15 cellular contexts compared by ENCODE assay signal in genomic region chr22:45259754-45260394, GRCh38. TPM values are rescaled to one million over a fixed set of nuclear protein-coding genes. Genes with fewer than 3 reads are reported as not detected.
DNase-seq lines count a peak whose midpoint lies in the region; ATAC-seq and TF ChIP-seq lines count a peak whose summit lies in the region.
"Had no signal": no experiment of that assay in that cellular context is flagged by ENCODE, and none has a peak within 500 bp of the region (broad histone marks: within the 10 kb centered on the region; RNA-seq: fewer than 3 reads in every experiment).

No MANE protein-coding gene starts in this region.

- H3K4me2 ChIP-seq in BLaER1 (peak overlapping the region; percentile 98), GM23338 (no peak overlapping the region), trophoblast cell (ENCODE audit: low read length) (no peak overlapping the region)

- no peak for TF ChIP-seq CTCF in GM23338 (conservative IDR thresholded peaks at IDR 0.05; ENCODE audit: low read depth in 2 of 2)

- no peak overlapping the region for H2AFZ ChIP-seq in GM23338
- H2AFZ ChIP-seq in trophoblast cell (ENCODE audit: insufficient read depth, low read length, poor library complexity): no peak overlapping the region
- H2AFZ ChIP-seq: GM23248 had no signal

- H3K4me1 ChIP-seq in BLaER1: peaks cover 56% of the 10 kb centered on the region
- H3K4me1 ChIP-seq in GM23338 (ENCODE audit: insufficient read depth): no peaks in the 10 kb centered on the region
- H3K4me1 ChIP-seq in trophoblast cell (ENCODE audit: control insufficient read depth in 1 of 2, insufficient read depth in 2 of 2, low read length in 2 of 2): peaks cover 17 to 23% of the 10 kb centered on the region in 2 experiments

- H2BK5ac ChIP-seq in trophoblast cell (ENCODE audit: low read depth, low read length, poor library complexity): no peak overlapping the region

- H4K20me1 ChIP-seq in BLaER1: peaks cover 8% of the 10 kb centered on the region
- H4K20me1 ChIP-seq in GM23338 (replicated peaks; ENCODE audit: insufficient read depth): no peaks in the 10 kb centered on the region

- no peak overlapping the region for H3K23ac ChIP-seq in trophoblast cell (ENCODE audit: low read length)

- no peak for DNase-seq in GM23338 (ENCODE audit: low spot score)
- peak in 1 of 2 donors; percentile 39 for DNase-seq in trophoblast cell
- no peak for DNase-seq in NCI-H187 (lab: John Stamatoyannopoulos, UW)
- DNase-seq in SHP77 (lab: John Stamatoyannopoulos, UW): no peak
- DNase-seq: BE2C; CD8-positive, alpha-beta memory T cell; DMS53; GF-D8; GM23248; H9 had no signal

- peaks cover 18% of the 10 kb centered on the region for H3K27me3 Mint-ChIP-seq in GM23338 (ENCODE audit: insufficient read depth, low read depth, poor library complexity)

- no peak overlapping the region for H2AK5ac ChIP-seq in trophoblast cell (ENCODE audit: low read length)

- no peaks in the 10 kb centered on the region for H3K79me2 ChIP-seq in GM23338 (replicated peaks; ENCODE audit: insufficient read depth)
- peaks cover 2% of the 10 kb centered on the region for H3K79me2 ChIP-seq in trophoblast cell (ENCODE audit: control insufficient read depth, insufficient read depth, low read length, poor library complexity)

- H3K18ac ChIP-seq in trophoblast cell (ENCODE audit: low read length): no peak overlapping the region

- H3K36me3 ChIP-seq in BLaER1 (no peaks in the 10 kb centered on the region), GM23338 (ENCODE audit: insufficient read depth) (no peaks in the 10 kb centered on the region), trophoblast cell (ENCODE audit: control insufficient read depth in 1 of 2, insufficient read depth in 2 of 2, low read length in 2 of 2) (no peaks in the 10 kb centered on the region)
- H3K36me3 ChIP-seq: BE2C had no signal

- H3K4me3 ChIP-seq in BLaER1: no peak overlapping the region
- H3K4me3 ChIP-seq in GM23338: no peak overlapping the region
- H3K4me3 ChIP-seq in trophoblast cell (ENCODE audit: low read depth, low read length): no peak overlapping the region
- H3K4me3 ChIP-seq: GM23248 had no signal

- 0 out of 2 replicates have a peak, but pooled peaks cover 3% of the 10 kb centered on the region for H3F3A ChIP-seq in GM23338 (replicated peaks; ENCODE audit: low read depth)

- peak overlapping the region; percentile 26 for H2BK12ac ChIP-seq in trophoblast cell (ENCODE audit: low read length)

- no peak overlapping the region for H3K4me3 Mint-ChIP-seq in GM23338
- H3K4me3 Mint-ChIP-seq: CD8-positive, alpha-beta memory T cell; H9 had no signal

- peaks cover 8% of the 10 kb centered on the region for H3K4me1 Mint-ChIP-seq in GM23338

- H3K79me1 ChIP-seq in trophoblast cell (ENCODE audit: low read length): peaks cover 12% of the 10 kb centered on the region

- no peak overlapping the region for H3K27ac Mint-ChIP-seq in GM23338
- H3K27ac Mint-ChIP-seq: H9 had no signal

- 0 out of 2 replicates have a peak overlapping the region, but pooled peaks have one; percentile 21 for H3K9ac ChIP-seq in BLaER1
- H3K9ac ChIP-seq in trophoblast cell (ENCODE audit: low read length): no peak overlapping the region
- H3K9ac ChIP-seq: GM23248 had no signal

- H3K4ac ChIP-seq in trophoblast cell (ENCODE audit: low read depth, low read length): no peak overlapping the region

- peaks cover 2% of the 10 kb centered on the region; the same call in 1 of the 3 replicates for H3K36me3 Mint-ChIP-seq in GM23338 (ENCODE audit: low read depth)
- H3K36me3 Mint-ChIP-seq: CD8-positive, alpha-beta memory T cell had no signal

- H3K27ac ChIP-seq in BLaER1: 0 out of 2 replicates have a peak overlapping the region, but pooled peaks have one; percentile 2
- H3K27ac ChIP-seq in GM23338 (ENCODE audit: low read depth): no peak overlapping the region
- H3K27ac ChIP-seq in trophoblast cell (ENCODE audit: low read depth, low read length): no peak overlapping the region
- H3K27ac ChIP-seq: GM23248 had no signal

- peaks cover 10% of the 10 kb centered on the region for H3K9me3 Mint-ChIP-seq in GM23338
- H3K9me3 Mint-ChIP-seq: CD8-positive, alpha-beta memory T cell had no signal

- no peaks in the 10 kb centered on the region for H3K9me2 ChIP-seq in GM23338 (ENCODE audit: insufficient read depth)

- no CpG with 5 or more reads among the region's 10 CpGs for WGBS in trophoblast cell (ENCODE audit: extremely low coverage, insufficient coverage, insufficient read length)

- no peak overlapping the region for H3K14ac ChIP-seq in trophoblast cell (ENCODE audit: low read length)

- H3K27me3 ChIP-seq in BLaER1 (no peaks in the 10 kb centered on the region), GM23338 (ENCODE audit: insufficient read depth) (peaks cover 5% of the 10 kb centered on the region; the same call in 1 of the 2 replicates), trophoblast cell (ENCODE audit: insufficient read depth, low read length) (no peaks in the 10 kb centered on the region)
- H3K27me3 ChIP-seq: BE2C had no signal

- peak overlapping the region; percentile 26 for H4K91ac ChIP-seq in trophoblast cell (ENCODE audit: low read depth, low read length)

- ATAC-seq in GM23338 (peak; percentile 14; the same call in 2 of the 3 replicates), esophagus mucosa (peak; percentile 19), GM19455 (IDR thresholded peaks at IDR 0.05; ENCODE audit: unreplicated experiment) (no peak)

- H3K9me3 ChIP-seq in BLaER1 (no peaks in the 10 kb centered on the region), trophoblast cell (ENCODE audit: insufficient read depth, low read depth, low read length) (peaks cover 2% of the 10 kb centered on the region)
- H3K9me3 ChIP-seq: BE2C had no signal

- no peak overlapping the region for H2BK120ac ChIP-seq in trophoblast cell (ENCODE audit: insufficient read depth, low read length, poor library complexity)

- H4K12ac ChIP-seq in trophoblast cell (ENCODE audit: low read depth, low read length): no peak overlapping the region

- no peak overlapping the region for H4K8ac ChIP-seq in trophoblast cell (ENCODE audit: low read depth, low read length)

RNA-seq across cellular contexts. Expression of gene KIAA0930, which starts 19.2 kb away (rescaled TPM):
- 78.6 and 81.8 TPM in 2 replicates for total RNA-seq in GM23338 (2014; rRNA removed; shearing (Covaris generic))
- polyA plus RNA-seq in GM23338 (2016; fragmentation: Nextera tagmentation; extraction: Ambion mirVana): 15.0 and 19.1 TPM in 2 replicates
- total RNA-seq in esophagus mucosa: 45.4 TPM
- 68.2 and 71.9 TPM in 2 replicates for polyA plus RNA-seq in trophoblast cell (2013)

RNA-seq across cellular contexts. Expression of gene UPK3A, which starts 24.9 kb away (rescaled TPM):
- 0.89 TPM in 1 of 2 replicates, not detected in the other for total RNA-seq in GM23338 (2014; rRNA removed; shearing (Covaris generic))
- 0.47 and 1.1 TPM in 2 replicates for polyA plus RNA-seq in GM23338 (2016; fragmentation: Nextera tagmentation; extraction: Ambion mirVana)
- total RNA-seq in esophagus mucosa: not detected
- not detected in 2 replicates for polyA plus RNA-seq in trophoblast cell (2013)
- total RNA-seq: CD8-positive, alpha-beta memory T cell; GM23248; H9; HT1080 had no signal
- polyA plus RNA-seq: AG04450; CD8-positive, alpha-beta memory T cell; GM23248 had no signal

RNA-seq across cellular contexts. Expression of gene FAM118A, which starts 49.9 kb away (rescaled TPM):
- 20.3 and 22.0 TPM in 2 replicates for total RNA-seq in GM23338 (2014; rRNA removed; shearing (Covaris generic))
- polyA plus RNA-seq in GM23338 (2016; fragmentation: Nextera tagmentation; extraction: Ambion mirVana): 9.8 and 11.9 TPM in 2 replicates
- total RNA-seq in esophagus mucosa: 9.1 TPM
- polyA plus RNA-seq in trophoblast cell (2013): 23.9 and 25.5 TPM in 2 replicates
